Comparison of ENCODE assay signal across 1 cellular context in the genomic region with DNA sequence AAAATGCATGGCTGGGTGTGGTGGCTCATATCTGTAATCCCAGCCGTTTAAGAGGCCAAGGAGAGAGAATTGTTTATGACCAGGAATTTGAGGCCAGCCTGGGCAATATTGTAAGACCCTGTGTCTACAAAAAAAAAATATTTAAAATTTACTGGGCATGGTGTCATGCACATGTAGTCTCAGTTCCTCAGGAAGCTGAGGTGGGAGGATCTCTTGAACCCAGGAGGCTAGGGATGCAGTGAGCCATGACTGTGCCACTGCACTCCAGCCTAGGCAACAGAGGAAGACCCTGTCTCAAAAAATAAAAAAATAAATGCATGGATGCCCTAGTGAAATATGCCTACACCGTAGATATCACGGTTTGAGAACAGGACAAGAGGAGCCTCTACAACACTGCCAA.
TF ChIP-seq lines count a peak whose summit lies in the region.

No MANE protein-coding gene starts in this region.

TF ChIP-seq in HepG2, 621 proteins besides CTCF, POLR2A, EP300 and RAD21:
- TF ChIP-seq, protein P1, sequence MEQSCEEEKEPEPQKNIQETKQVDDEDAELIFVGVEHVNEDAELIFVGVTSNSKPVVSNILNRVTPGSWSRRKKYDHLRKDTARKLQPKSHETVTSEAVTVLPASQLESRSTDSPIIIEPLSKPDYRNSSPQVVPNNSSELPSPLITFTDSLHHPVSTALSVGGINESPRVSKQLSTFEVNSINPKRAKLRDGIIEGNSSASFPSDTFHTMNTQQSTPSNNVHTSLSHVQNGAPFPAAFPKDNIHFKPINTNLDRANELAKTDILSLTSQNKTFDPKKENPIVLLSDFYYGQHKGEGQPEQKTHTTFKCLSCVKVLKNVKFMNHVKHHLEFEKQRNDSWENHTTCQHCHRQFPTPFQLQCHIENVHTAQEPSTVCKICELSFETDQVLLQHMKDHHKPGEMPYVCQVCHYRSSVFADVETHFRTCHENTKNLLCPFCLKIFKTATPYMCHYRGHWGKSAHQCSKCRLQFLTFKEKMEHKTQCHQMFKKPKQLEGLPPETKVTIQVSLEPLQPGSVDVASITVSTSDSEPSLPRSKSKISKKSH (CRISPR knock-in tag; IDR thresholded peaks at IDR 0.05; ENCODE audit: borderline replicate concordance) = no peak
- TF ChIP-seq ZNF674 (CRISPR knock-in tag; IDR thresholded peaks at IDR 0.05; ENCODE audit: low read depth) (no peak), ZNF260 (CRISPR knock-in tag; IDR thresholded peaks at IDR 0.05; ENCODE audit: borderline replicate concordance, low read depth) (no peak), ZMYM3 (CRISPR knock-in tag; IDR thresholded peaks at IDR 0.05) (no peak), POLR2AphosphoS5 (IDR thresholded peaks at IDR 0.05; ENCODE audit: low read depth, low read length) (no peak)
- TF ChIP-seq, protein P2, sequence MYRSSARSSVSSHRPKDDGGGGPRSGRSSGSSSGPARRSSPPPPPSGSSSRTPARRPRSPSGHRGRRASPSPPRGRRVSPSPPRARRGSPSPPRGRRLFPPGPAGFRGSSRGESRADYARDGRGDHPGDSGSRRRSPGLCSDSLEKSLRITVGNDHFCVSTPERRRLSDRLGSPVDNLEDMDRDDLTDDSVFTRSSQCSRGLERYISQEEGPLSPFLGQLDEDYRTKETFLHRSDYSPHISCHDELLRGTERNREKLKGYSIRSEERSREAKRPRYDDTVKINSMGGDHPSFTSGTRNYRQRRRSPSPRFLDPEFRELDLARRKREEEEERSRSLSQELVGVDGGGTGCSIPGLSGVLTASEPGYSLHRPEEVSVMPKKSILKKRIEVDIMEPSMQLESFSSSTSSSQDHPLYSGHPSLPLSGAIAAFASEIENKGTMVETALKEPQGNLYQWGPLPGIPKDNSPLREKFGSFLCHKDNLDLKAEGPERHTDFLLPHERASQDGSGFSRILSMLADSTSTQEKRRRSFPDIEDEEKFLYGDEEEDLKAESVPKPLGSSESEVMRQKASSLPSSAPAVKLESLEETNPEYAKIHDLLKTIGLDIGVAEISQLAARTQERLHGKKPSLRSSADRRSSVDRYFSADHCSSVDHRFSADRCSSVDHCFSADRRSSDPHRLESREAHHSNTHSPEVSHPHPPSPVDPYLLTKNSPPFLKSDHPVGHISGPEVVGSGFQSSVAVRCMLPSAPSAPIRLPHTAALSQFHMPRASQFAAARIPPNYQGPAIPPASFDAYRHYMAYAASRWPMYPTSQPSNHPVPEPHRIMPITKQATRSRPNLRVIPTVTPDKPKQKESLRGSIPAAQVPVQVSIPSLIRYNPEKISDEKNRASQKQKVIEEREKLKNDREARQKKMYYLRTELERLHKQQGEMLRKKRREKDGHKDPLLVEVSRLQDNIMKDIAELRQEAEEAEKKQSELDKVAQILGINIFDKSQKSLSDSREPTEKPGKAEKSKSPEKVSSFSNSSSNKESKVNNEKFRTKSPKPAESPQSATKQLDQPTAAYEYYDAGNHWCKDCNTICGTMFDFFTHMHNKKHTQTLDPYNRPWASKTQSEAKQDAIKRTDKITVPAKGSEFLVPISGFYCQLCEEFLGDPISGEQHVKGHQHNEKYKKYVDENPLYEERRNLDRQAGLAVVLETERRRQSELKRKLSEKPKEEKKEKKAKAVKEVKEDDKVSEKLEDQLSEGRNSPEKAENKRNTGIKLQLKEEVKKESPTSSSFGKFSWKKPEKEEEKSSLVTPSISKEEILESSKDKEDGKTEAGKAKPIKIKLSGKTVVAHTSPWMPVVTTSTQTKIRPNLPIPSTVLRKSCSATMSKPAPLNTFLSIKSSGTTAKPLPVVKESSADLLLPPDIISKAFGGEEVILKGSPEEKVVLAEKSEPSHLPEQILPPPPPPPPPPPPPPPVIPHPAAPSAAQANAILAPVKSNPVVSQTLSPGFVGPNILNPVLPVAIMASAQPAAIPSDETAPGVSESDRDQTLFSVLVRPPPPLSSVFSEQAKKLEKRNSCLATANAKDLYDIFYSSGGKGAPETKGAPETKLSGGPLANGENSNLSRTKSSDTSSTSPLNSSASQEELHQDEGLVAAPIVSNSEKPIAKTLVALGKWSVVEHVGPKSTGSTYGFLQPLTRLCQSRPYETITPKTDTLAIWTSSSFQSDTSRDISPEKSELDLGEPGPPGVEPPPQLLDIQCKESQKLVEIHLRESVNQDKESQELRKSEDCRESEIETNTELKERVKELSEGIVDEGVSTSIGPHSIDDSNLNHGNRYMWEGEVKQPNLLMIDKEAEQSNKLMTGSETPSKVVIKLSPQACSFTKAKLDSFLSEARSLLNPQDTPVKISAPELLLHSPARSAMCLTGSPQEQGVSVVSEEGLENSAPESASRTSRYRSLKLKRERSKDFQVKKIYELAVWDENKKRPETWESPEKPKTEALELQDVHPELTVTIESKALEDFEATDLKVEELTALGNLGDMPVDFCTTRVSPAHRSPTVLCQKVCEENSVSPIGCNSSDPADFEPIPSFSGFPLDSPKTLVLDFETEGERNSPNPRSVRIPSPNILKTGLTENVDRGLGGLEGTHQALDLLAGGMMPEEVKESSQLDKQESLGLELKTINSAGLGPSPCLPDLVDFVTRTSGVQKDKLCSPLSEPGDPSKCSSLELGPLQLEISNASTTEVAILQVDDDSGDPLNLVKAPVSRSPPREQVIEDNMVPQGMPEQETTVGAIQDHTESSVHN (CRISPR knock-in tag; IDR thresholded peaks at IDR 0.05) = no peak
- TF ChIP-seq, protein P3, sequence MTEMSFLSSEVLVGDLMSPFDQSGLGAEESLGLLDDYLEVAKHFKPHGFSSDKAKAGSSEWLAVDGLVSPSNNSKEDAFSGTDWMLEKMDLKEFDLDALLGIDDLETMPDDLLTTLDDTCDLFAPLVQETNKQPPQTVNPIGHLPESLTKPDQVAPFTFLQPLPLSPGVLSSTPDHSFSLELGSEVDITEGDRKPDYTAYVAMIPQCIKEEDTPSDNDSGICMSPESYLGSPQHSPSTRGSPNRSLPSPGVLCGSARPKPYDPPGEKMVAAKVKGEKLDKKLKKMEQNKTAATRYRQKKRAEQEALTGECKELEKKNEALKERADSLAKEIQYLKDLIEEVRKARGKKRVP (CRISPR knock-in tag; IDR thresholded peaks at IDR 0.05) = no peak
- TF ChIP-seq, protein P4, sequence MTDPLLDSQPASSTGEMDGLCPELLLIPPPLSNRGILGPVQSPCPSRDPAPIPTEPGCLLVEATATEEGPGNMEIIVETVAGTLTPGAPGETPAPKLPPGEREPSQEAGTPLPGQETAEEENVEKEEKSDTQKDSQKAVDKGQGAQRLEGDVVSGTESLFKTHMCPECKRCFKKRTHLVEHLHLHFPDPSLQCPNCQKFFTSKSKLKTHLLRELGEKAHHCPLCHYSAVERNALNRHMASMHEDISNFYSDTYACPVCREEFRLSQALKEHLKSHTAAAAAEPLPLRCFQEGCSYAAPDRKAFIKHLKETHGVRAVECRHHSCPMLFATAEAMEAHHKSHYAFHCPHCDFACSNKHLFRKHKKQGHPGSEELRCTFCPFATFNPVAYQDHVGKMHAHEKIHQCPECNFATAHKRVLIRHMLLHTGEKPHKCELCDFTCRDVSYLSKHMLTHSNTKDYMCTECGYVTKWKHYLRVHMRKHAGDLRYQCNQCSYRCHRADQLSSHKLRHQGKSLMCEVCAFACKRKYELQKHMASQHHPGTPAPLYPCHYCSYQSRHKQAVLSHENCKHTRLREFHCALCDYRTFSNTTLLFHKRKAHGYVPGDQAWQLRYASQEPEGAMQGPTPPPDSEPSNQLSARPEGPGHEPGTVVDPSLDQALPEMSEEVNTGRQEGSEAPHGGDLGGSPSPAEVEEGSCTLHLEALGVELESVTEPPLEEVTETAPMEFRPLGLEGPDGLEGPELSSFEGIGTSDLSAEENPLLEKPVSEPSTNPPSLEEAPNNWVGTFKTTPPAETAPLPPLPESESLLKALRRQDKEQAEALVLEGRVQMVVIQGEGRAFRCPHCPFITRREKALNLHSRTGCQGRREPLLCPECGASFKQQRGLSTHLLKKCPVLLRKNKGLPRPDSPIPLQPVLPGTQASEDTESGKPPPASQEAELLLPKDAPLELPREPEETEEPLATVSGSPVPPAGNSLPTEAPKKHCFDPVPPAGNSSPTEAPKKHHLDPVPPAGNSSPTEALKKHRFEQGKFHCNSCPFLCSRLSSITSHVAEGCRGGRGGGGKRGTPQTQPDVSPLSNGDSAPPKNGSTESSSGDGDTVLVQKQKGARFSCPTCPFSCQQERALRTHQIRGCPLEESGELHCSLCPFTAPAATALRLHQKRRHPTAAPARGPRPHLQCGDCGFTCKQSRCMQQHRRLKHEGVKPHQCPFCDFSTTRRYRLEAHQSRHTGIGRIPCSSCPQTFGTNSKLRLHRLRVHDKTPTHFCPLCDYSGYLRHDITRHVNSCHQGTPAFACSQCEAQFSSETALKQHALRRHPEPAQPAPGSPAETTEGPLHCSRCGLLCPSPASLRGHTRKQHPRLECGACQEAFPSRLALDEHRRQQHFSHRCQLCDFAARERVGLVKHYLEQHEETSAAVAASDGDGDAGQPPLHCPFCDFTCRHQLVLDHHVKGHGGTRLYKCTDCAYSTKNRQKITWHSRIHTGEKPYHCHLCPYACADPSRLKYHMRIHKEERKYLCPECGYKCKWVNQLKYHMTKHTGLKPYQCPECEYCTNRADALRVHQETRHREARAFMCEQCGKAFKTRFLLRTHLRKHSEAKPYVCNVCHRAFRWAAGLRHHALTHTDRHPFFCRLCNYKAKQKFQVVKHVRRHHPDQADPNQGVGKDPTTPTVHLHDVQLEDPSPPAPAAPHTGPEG (CRISPR knock-in tag; IDR thresholded peaks at IDR 0.05) = no peak
